ENCODE assay signal across 2 cellular contexts in genomic region chr5:180178516-180179398, GRCh38.
TF ChIP-seq lines count a peak whose summit lies in the region.

No MANE protein-coding gene starts in this region.

TF ChIP-seq in H1, 55 proteins besides CTCF, POLR2A, EP300 and RAD21 (continues in another document):
- no peak for TF ChIP-seq ZNF274 (IDR thresholded peaks at IDR 0.05; ENCODE audit: borderline replicate concordance, extremely low read depth, low read length)
- TF ChIP-seq TAF1 (IDR thresholded peaks at IDR 0.05; ENCODE audit: low read depth, low read length) = no peak
- no peak for TF ChIP-seq SP1 (IDR thresholded peaks at IDR 0.05; ENCODE audit: low read depth, low read length)
- TF ChIP-seq MAX (IDR thresholded peaks at IDR 0.05) = no peak
- no peak for TF ChIP-seq CTBP2 (IDR thresholded peaks at IDR 0.05; ENCODE audit: borderline replicate concordance, insufficient read depth, insufficient read length, low read length)
- no peak for TF ChIP-seq FOSL1 (IDR thresholded peaks at IDR 0.05; ENCODE audit: insufficient read depth, low read depth, low read length)
- TF ChIP-seq KDM5A (IDR thresholded peaks at IDR 0.05; ENCODE audit: low read length) = no peak
- TF ChIP-seq BRCA1 (IDR thresholded peaks at IDR 0.05; ENCODE audit: low read depth, low read length) = no peak
- TF ChIP-seq YY1 (IDR thresholded peaks at IDR 0.05; ENCODE audit: low read depth, low read length) = no peak
- TF ChIP-seq SIRT6 (IDR thresholded peaks at IDR 0.05; ENCODE audit: low read length) = no peak
- no peak for TF ChIP-seq PHF8 (conservative IDR thresholded peaks at IDR 0.05; ENCODE audit: low read depth, low read length)
- no peak for TF ChIP-seq CHD7 (IDR thresholded peaks at IDR 0.05; ENCODE audit: insufficient replicate concordance, low read length)
- no peak for TF ChIP-seq TBP (IDR thresholded peaks at IDR 0.05; ENCODE audit: low read depth, low read length)
- TF ChIP-seq ATF2 (IDR thresholded peaks at IDR 0.05; ENCODE audit: low read length) = no peak
- no peak for TF ChIP-seq JUN (IDR thresholded peaks at IDR 0.05; ENCODE audit: low read depth, low read length)
- TF ChIP-seq MAFK (IDR thresholded peaks at IDR 0.05; ENCODE audit: low read depth, low read length) = no peak
- no peak for TF ChIP-seq CEBPB (IDR thresholded peaks at IDR 0.05; ENCODE audit: low read depth, low read length)

TF ChIP-seq in GM12891, 5 proteins besides CTCF, POLR2A, EP300 and RAD21:
- TF ChIP-seq POU2F2 (IDR thresholded peaks at IDR 0.05; ENCODE audit: low read depth, low read length) (no peak), POLR2AphosphoS5 (IDR thresholded peaks at IDR 0.05; ENCODE audit: low read depth, low read length) (no peak), PAX5 (IDR thresholded peaks at IDR 0.05; ENCODE audit: insufficient read depth, low read length, severe bottlenecking) (no peak), SPI1 (IDR thresholded peaks at IDR 0.05; ENCODE audit: low read depth, low read length) (no peak), TAF1 (IDR thresholded peaks at IDR 0.05; ENCODE audit: low read depth, low read length) (no peak)
